ENCODE assay signal across 21 cellular contexts in genomic region chr6:87431263-87431662, GRCh38. TPM values are rescaled to one million over a fixed set of nuclear protein-coding genes. Genes with fewer than 3 reads are reported as not detected.
"Had no signal": no experiment of that assay in that cellular context is flagged by ENCODE, and none has a peak within 500 bp of the region (broad histone marks: within the 10 kb centered on the region; RNA-seq: fewer than 3 reads in every experiment).

No MANE protein-coding gene starts in this region.

- ATAC-seq: activated CD8-positive, alpha-beta T cell treated with anti-CD3 and anti-CD28 coated beads, Interleukin-2, amount 10 ng/mL, durations not matched to agents 7 days and 5 days; effector memory CD8-positive, alpha-beta T cell; left lung; upper lobe of right lung had no signal

- H3K27me3 ChIP-seq: left lung, ovary, stomach, testis, upper lobe of right lung had no signal

- H3K9me3 ChIP-seq: left lung, ovary, stomach, testis, upper lobe of right lung had no signal

- H3K4me1 Mint-ChIP-seq: activated B cell treated with CpG ODN at 0.5 μM for 24 hours, naive B cell had no signal

- H3K36me3 Mint-ChIP-seq: activated naive CD8-positive, alpha-beta T cell; naive B cell had no signal

- H3K27ac Mint-ChIP-seq: activated B cell treated with CpG ODN at 0.5 μM for 24 hours; activated CD8-positive, alpha-beta T cell treated with anti-CD3 and anti-CD28 coated beads, Interleukin-2, amount 10 ng/mL, durations not matched to agents 7 days and 5 days; activated naive CD8-positive, alpha-beta T cell; effector memory CD8-positive, alpha-beta T cell; naive B cell; T-helper 2 cell treated with Interferon-gamma antibody and Interleukin-4, amounts not matched to agents 5 μg/mL and 100 μg/mL, for 36 hours had no signal

- H3K27ac ChIP-seq: epithelial cell of prostate, hepatocyte, left lung, ovary, stomach, testis, upper lobe of right lung had no signal

- H3K4me3 Mint-ChIP-seq: activated B cell treated with CpG ODN at 0.5 μM for 24 hours; activated CD8-positive, alpha-beta T cell treated with anti-CD3 and anti-CD28 coated beads, Interleukin-2, amount 10 ng/mL, durations not matched to agents 7 days and 5 days; activated naive CD8-positive, alpha-beta T cell; effector memory CD8-positive, alpha-beta T cell; naive B cell; T-helper 2 cell treated with Interferon-gamma antibody and Interleukin-4, amounts not matched to agents 5 μg/mL and 100 μg/mL, for 36 hours had no signal

- DNase-seq: activated B cell treated with CpG ODN at 0.5 μM for 24 hours; activated CD4-positive, alpha-beta T cell treated with anti-CD3 and anti-CD28 coated beads for 48 hours; activated CD8-positive, alpha-beta memory T cell treated with anti-CD3 and anti-CD28 coated beads, Interleukin-2, amount 50 U/mL, for 48 hours; activated CD8-positive, alpha-beta T cell treated with anti-CD3 and anti-CD28 coated beads, Interleukin-2, amount 10 ng/mL, durations not matched to agents 7 days and 5 days; activated gamma-delta T cell treated with Interleukin-2 at 50 U/mL for 16 hours; anterior cingulate cortex; dermis blood vessel endothelial cell; effector memory CD8-positive, alpha-beta T cell; left lung; naive B cell; ovary; stimulated activated CD4-positive, alpha-beta T cell treated with anti-CD3 and anti-CD28 coated beads, Interleukin-12 subunit alpha, Interleukin-12 subunit beta, amount 100 ng/mL, for 4 hours; stimulated activated CD4-positive, alpha-beta T cell treated with anti-CD3 and anti-CD28 coated beads, Interleukin-2, amount 100 ng/mL, for 24 hours; stomach; testis; upper lobe of right lung had no signal

- H3K4me2 ChIP-seq: hepatocyte had no signal

- H3K79me2 ChIP-seq: hepatocyte had no signal

- H3K4me1 ChIP-seq: left lung, stomach, testis, upper lobe of right lung had no signal

- H3K4me3 ChIP-seq: hepatocyte, left lung, ovary, stomach, testis, upper lobe of right lung had no signal

- H2AFZ ChIP-seq: hepatocyte had no signal

- H3K36me3 ChIP-seq: left lung, ovary, stomach, upper lobe of right lung had no signal

- H3K9me3 Mint-ChIP-seq: activated B cell treated with CpG ODN at 0.5 μM for 24 hours; effector memory CD8-positive, alpha-beta T cell; naive B cell; T-helper 2 cell treated with Interferon-gamma antibody and Interleukin-4, amounts not matched to agents 5 μg/mL and 100 μg/mL, for 36 hours had no signal

RNA-seq across cellular contexts. Expression of gene CFAP206, which starts 23.5 kb away (rescaled TPM):
- total RNA-seq: activated CD8-positive, alpha-beta T cell treated with anti-CD3 and anti-CD28 coated beads, Interleukin-2, amount 10 ng/mL, durations not matched to agents 7 days and 5 days; mononuclear cell had no signal
